Comparison of ENCODE assay signal across 10 cellular contexts in the genomic region with DNA sequence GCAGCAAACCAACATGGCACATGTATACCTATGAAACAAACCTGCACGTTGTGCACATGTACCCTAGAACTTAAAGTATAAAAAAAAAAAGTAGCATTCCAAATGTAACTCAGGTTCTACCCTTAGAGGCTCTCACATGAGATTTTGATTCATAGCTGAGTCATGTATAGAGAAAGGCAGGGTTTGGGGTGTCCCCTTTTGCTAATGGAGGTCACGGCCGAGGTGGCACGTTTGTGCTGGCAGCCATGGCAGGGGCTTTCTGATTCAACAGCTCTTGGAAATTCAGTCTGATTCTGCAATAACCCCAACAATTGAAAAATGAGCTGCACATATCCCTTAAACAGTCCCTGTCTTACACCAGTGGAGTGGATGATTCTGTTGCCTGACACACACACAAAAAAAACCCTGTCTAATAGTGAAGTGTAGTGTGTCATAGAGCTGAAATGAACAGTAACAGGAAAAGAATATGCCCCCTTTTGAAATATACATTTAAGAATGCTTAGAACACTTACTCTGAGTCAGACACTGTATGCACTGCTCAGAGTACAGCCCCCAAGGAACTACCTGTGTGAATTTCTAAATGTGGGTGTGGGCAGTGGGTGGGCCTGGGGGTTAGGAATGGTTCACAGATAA. TPM values are rescaled to one million over a fixed set of nuclear protein-coding genes. Genes with fewer than 3 reads are reported as not detected.
A peak's percentile ranks its signal among the peaks of the same experiment; 100 is the strongest.
DNase-seq lines count a peak whose midpoint lies in the region; ATAC-seq and TF ChIP-seq lines count a peak whose summit lies in the region.
"Had no signal": no experiment of that assay in that cellular context is flagged by ENCODE, and none has a peak within 500 bp of the region (broad histone marks: within the 10 kb centered on the region; RNA-seq: fewer than 3 reads in every experiment).

No MANE protein-coding gene starts in this region.

- no peaks in the 10 kb centered on the region for H3K9me2 ChIP-seq in PC-3 (replicated peaks; ENCODE audit: low read length)

- no peak overlapping the region for H3K14ac ChIP-seq in IMR-90 (replicated peaks; ENCODE audit: low read depth, low read length)

- peaks cover 4% of the 10 kb centered on the region for H3K36me3 Mint-ChIP-seq in effector memory CD8-positive, alpha-beta T cell (ENCODE audit: insufficient read depth)
- no peaks in the 10 kb centered on the region for H3K36me3 Mint-ChIP-seq in CD14-positive monocyte

- H3K4me3 ChIP-seq in IMR-90 (ENCODE audit: insufficient read depth, low read depth, low read length) = no peak overlapping the region
- H3K4me3 ChIP-seq in PC-3 (ENCODE audit: low read length) = no peak overlapping the region

- H4K8ac ChIP-seq in IMR-90 (ENCODE audit: low read depth in 2 of 2, low read length in 2 of 2) = no peak overlapping the region

- H3K4me2 ChIP-seq in IMR-90 (ENCODE audit: low read depth, low read length) (no peak overlapping the region), PC-3 (ENCODE audit: low read length) (no peak overlapping the region)

- BruUV-seq in IMR-90 (replicated peaks; lab: Mats Ljungman, UMichigan) (no TSS peak), PC-3 (replicated peaks; lab: Mats Ljungman, UMichigan) (no TSS peak)

- no peak overlapping the region for H3K56ac ChIP-seq in IMR-90 (ENCODE audit: extremely low read depth, insufficient read depth, low read length)

- no peaks in the 10 kb centered on the region for H3K9me1 ChIP-seq in IMR-90 (ENCODE audit: insufficient read depth, low read length)

- H3K23ac ChIP-seq in IMR-90 (ENCODE audit: low read depth, low read length) = no peak overlapping the region

- TF ChIP-seq POLR2A in IMR-90 (IDR thresholded peaks at IDR 0.05; ENCODE audit: low read depth, low read length) = no peak

- H2BK120ac ChIP-seq in IMR-90 (ENCODE audit: low read depth, low read length) = no peak overlapping the region

- no peak overlapping the region for H4K5ac ChIP-seq in IMR-90 (ENCODE audit: low read depth, low read length)

- no peak for TF ChIP-seq CTCF in GM10248 (IDR thresholded peaks at IDR 0.05; ENCODE audit: control extremely low read depth, extremely low read depth, low read depth, missing control alignments)
- no peak for TF ChIP-seq CTCF in IMR-90 (conservative IDR thresholded peaks at IDR 0.05; ENCODE audit: low read depth, low read length)
- no peak for TF ChIP-seq CTCF in PC-3 (conservative IDR thresholded peaks at IDR 0.05; ENCODE audit: low read depth, low read length)
- no peak for TF ChIP-seq CTCF in CD14-positive monocyte (IDR thresholded peaks at IDR 0.05)

- H2AK5ac ChIP-seq in IMR-90 (ENCODE audit: low read depth, low read length) = no peak overlapping the region

- peaks cover 12 to 15% of the 10 kb centered on the region in 2 donors for H3K4me1 Mint-ChIP-seq in effector memory CD8-positive, alpha-beta T cell (ENCODE audit: low read depth in 2 of 2)
- peaks cover 8% of the 10 kb centered on the region for H3K4me1 Mint-ChIP-seq in CD14-positive monocyte

- no peak overlapping the region for H4K91ac ChIP-seq in IMR-90 (ENCODE audit: insufficient read depth, low read depth, low read length)

- in situ Hi-C loops in IMR-90 (cut with MboI; ENCODE audit: low sequenced_read_pairs) = loop anchor here (10.0 kb wide), 1 partner anchor 648 kb away; no protein-coding TSS in a partner anchor

- H2BK15ac ChIP-seq in IMR-90 (ENCODE audit: low read depth, low read length) = no peak overlapping the region

- no peaks in the 10 kb centered on the region for H3K36me3 ChIP-seq in IMR-90 (ENCODE audit: control insufficient read depth, insufficient read depth, low read length)
- no peaks in the 10 kb centered on the region for H3K36me3 ChIP-seq in PC-3 (ENCODE audit: low read depth, low read length)

- intact Hi-C loops in IMR-90 (cut with micrococcal nuclease) = no loop called here
- intact Hi-C loops in PC-3 (cut with micrococcal nuclease) = loop anchor here (5.0 kb wide), 1 partner anchor 645 kb away; no protein-coding TSS in a partner anchor
- intact Hi-C loops in CD14-positive monocyte (cut with micrococcal nuclease) = loop anchor here (5.0 to 10.0 kb wide), 2 partner anchors 328 to 645 kb away; no protein-coding TSS in a partner anchor
- intact Hi-C loops in head of caudate nucleus (cut with DNase I) = loop anchor here (10.0 kb wide), 1 partner anchor 348 kb away; no protein-coding TSS in a partner anchor

- TF ChIP-seq RAD21 in IMR-90 (IDR thresholded peaks at IDR 0.05; ENCODE audit: low read length) = no peak

- no peak overlapping the region for H3K4me3 Mint-ChIP-seq in effector memory CD8-positive, alpha-beta T cell
- no peak overlapping the region for H3K4me3 Mint-ChIP-seq in CD14-positive monocyte

- H3K4ac ChIP-seq in IMR-90 (ENCODE audit: low read depth, low read length) = no peak overlapping the region

- H4K20me1 ChIP-seq in IMR-90 (ENCODE audit: insufficient read depth, low read length) (no peaks in the 10 kb centered on the region), PC-3 (ENCODE audit: low read length) (no peaks in the 10 kb centered on the region)

- peak; percentile 96 for ATAC-seq in GM21576 (IDR thresholded peaks at IDR 0.05; ENCODE audit: unreplicated experiment)
- ATAC-seq in IMR-90 (ENCODE audit: low read depth) = 0 out of 2 replicates have a peak, but pooled peaks have one; percentile 24
- peak; percentile 23 for ATAC-seq in effector memory CD8-positive, alpha-beta T cell (replicated peaks)
- no peak for ATAC-seq in PC-3

- WGBS in IMR-90 (ENCODE audit: extremely low coverage in 2 of 2, insufficient read length in 1 of 2), 2 experiments = 50% methylated on average over 2 of the region's 4 CpGs; no CpG with 5 or more reads in 1 of the 2 experiments

- no peaks in the 10 kb centered on the region for H3K9me3 Mint-ChIP-seq in effector memory CD8-positive, alpha-beta T cell
- peaks cover 0 to 5% (median 0%) of the 10 kb centered on the region in 7 donors for H3K9me3 Mint-ChIP-seq in CD14-positive monocyte

- no peak overlapping the region for H3K27ac ChIP-seq in IMR-90 (ENCODE audit: insufficient read depth, low read length)
- no peak overlapping the region for H3K27ac ChIP-seq in PC-3 (ENCODE audit: low read length)

- no peak overlapping the region for H2BK5ac ChIP-seq in IMR-90 (ENCODE audit: low read depth, low read length, poor library complexity, severe bottlenecking)

- DNase-seq in GM10248 (ENCODE audit: extremely low spot score) (peak; percentile 31), IMR-90 (peak; percentile 4), activated gamma-delta T cell treated with Interleukin-2 at 50 U/mL for 16 hours (no peak), PC-3 (no peak), CD14-positive monocyte (ENCODE audit: low spot score) (no peak), head of caudate nucleus (no peak)
- no peak for DNase-seq in effector memory CD8-positive, alpha-beta T cell
- DNase-seq: DMS53 had no signal

- dilution Hi-C loops in IMR-90 (cut with HindIII; ENCODE audit: low sequenced_read_pairs, unreplicated experiment) = no loop called here

- POLR2A ChIA-PET in GM10248 (lab: Yijun Ruan, JAX) = no interaction called here
- POLR2A ChIA-PET in IMR-90 (lab: Charles Lee; ENCODE audit: unreplicated experiment) = no interaction called here
- POLR2A ChIA-PET in PC-3 (lab: Charles Lee; ENCODE audit: unreplicated experiment) = no interaction called here

- H3K18ac ChIP-seq in IMR-90 (ENCODE audit: low read depth, low read length) = no peak overlapping the region

- peaks cover 0 to 10% of the 10 kb centered on the region in 2 donors for H3K27me3 Mint-ChIP-seq in effector memory CD8-positive, alpha-beta T cell
- no peaks in the 10 kb centered on the region for H3K27me3 Mint-ChIP-seq in CD14-positive monocyte (ENCODE audit: low read depth in 3 of 3)

- H3K27me3 ChIP-seq in IMR-90 (ENCODE audit: control insufficient read depth, insufficient read depth, low read length) (peaks cover 3% of the 10 kb centered on the region), PC-3 (ENCODE audit: low read length) (no peaks in the 10 kb centered on the region)

- no peaks in the 10 kb centered on the region for H3K9me3 ChIP-seq in IMR-90 (ENCODE audit: control insufficient read depth, insufficient read depth, low read length)
- H3K9me3 ChIP-seq in PC-3 (ENCODE audit: low read length) = no peaks in the 10 kb centered on the region

- H2BK20ac ChIP-seq in IMR-90 (ENCODE audit: low read depth, low read length) = no peak overlapping the region

- H2AK9ac ChIP-seq in IMR-90 (replicated peaks; ENCODE audit: low read depth, low read length, poor library complexity) = no peak overlapping the region

- H3K79me2 ChIP-seq in PC-3 (ENCODE audit: low read length) = no peaks in the 10 kb centered on the region

- H3K79me1 ChIP-seq in IMR-90 (ENCODE audit: low read depth in 1 of 2, low read length in 2 of 2) = no peaks in the 10 kb centered on the region

- H3K9ac ChIP-seq in IMR-90 (ENCODE audit: low read depth, low read length) = no peak overlapping the region
- H3K9ac ChIP-seq in PC-3 (ENCODE audit: low read length) = no peak overlapping the region

- H2AFZ ChIP-seq in IMR-90 (replicated peaks; ENCODE audit: low read length, poor library complexity) (no peak overlapping the region), PC-3 (ENCODE audit: low read length) (no peak overlapping the region)

- H3K27ac Mint-ChIP-seq in effector memory CD8-positive, alpha-beta T cell = no peak overlapping the region
- no peak overlapping the region for H3K27ac Mint-ChIP-seq in CD14-positive monocyte

- CTCF ChIA-PET in GM10248 (lab: Yijun Ruan, JAX) (interaction anchor here (1.1 to 4.8 kb wide), 12 partner anchors 9 to 648 kb away, joined by 3 to 42 read pairs (median 9); no protein-coding TSS in a partner anchor), IMR-90 (lab: Yijun Ruan, JAX) (interaction anchor here (1.5 to 2.6 kb wide), 2 partner anchors 13 to 350 kb away, joined by 7 to 9 read pairs; no protein-coding TSS in a partner anchor), PC-3 (lab: Charles Lee) (interaction anchor here (0.6 kb wide), 1 partner anchor 13 kb away, joined by 3 read pairs; no protein-coding TSS in a partner anchor)

- H3K4me1 ChIP-seq in IMR-90 (ENCODE audit: control insufficient read depth, insufficient read depth, low read length) (0 out of 2 replicates have a peak, but pooled peaks cover 1% of the 10 kb centered on the region), PC-3 (ENCODE audit: insufficient read depth, low read length) (no peaks in the 10 kb centered on the region)

- no peaks in the 10 kb centered on the region for H3F3A ChIP-seq in PC-3 (ENCODE audit: low read length, unreplicated experiment)

TF ChIP-seq in IMR-90, 13 proteins besides CTCF, POLR2A, EP300 and RAD21 (continues in another document):
- TF ChIP-seq NFE2L2 (IDR thresholded peaks at IDR 0.05; ENCODE audit: low read depth, low read length) (no peak), RCOR1 (IDR thresholded peaks at IDR 0.05; ENCODE audit: insufficient replicate concordance, low read length) (no peak), MXI1 (IDR thresholded peaks at IDR 0.05; ENCODE audit: borderline replicate concordance, low read depth, low read length) (no peak)

RNA-seq across cellular contexts. Expression of gene ARG1, which starts 40.4 kb away (rescaled TPM):
- not detected in 2 replicates for total RNA-seq in IMR-90 (2012; rRNA removed)
- polyA plus RNA-seq in IMR-90 (2012; rRNA removed) = not detected in 2 replicates
- not detected in 2 replicates for polyA plus RNA-seq in IMR-90 (2012; cell fraction: cytosol; rRNA removed)
- polyA plus RNA-seq in IMR-90 (2012; cell fraction: nucleus; rRNA removed; ENCODE audit: low replicate concordance) = not detected in 2 replicates
- not detected in 2 replicates for total RNA-seq in PC-3 (2014; rRNA removed)
- polyA plus RNA-seq in CD14-positive monocyte = not detected
- total RNA-seq: T-helper 2 cell treated with Interferon-gamma antibody and Interleukin-4, amounts not matched to agents 100 ng/mL and 5 ng/mL, for 36 hours had no signal

Comparison
In these comparisons a context has a peak if more than half of its experiments do, and no peak if none do; other contexts are left out.
1. DNase-seq: peak in GM10248 (single experiment) and IMR-90 (single experiment); none in effector memory CD8-positive, alpha-beta T cell (0 of 3), activated gamma-delta T cell treated with Interleukin-2 at 50 U/mL for 16 hours (single experiment), PC-3 (single experiment), CD14-positive monocyte (single experiment) and head of caudate nucleus (0 of 42).